24 cellular contexts compared by ENCODE assay signal in the genomic region with DNA sequence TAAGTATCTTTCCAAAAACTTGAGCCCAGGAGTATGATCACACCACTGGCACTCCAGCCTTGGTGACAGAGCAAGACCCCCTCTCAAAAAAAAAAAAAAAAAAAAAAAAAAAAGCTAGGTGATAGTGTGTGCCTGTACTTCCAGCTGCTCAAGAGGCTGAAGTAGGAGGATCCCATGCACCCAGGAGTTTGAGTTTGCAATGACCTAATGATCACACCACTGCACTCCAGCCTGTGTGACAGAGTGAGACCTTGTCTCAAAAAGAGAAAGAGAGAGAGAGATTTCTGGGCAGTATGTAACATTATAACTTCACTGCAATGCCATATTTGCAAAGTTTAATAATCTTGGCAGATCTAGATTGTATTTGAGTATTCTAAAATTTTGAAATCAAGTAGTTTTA.
"Had no signal": no experiment of that assay in that cellular context is flagged by ENCODE, and none has a peak within 500 bp of the region (broad histone marks: within the 10 kb centered on the region; RNA-seq: fewer than 3 reads in every experiment).

No MANE protein-coding gene starts in this region.

- H3K9me3 ChIP-seq: left ventricle myocardium inferior, mucosa of descending colon, ovary, right atrium auricular region, suprapubic skin, thoracic aorta, tibial artery, upper lobe of right lung had no signal

- DNase-seq: heart left ventricle; kidney glomerular epithelial cell; left cardiac atrium; left ventricle myocardium inferior; midbrain; mucosa of descending colon; naive thymus-derived CD4-positive, alpha-beta T cell; ovary; stimulated activated CD4-positive, alpha-beta T cell treated with anti-CD3 and anti-CD28 coated beads, Interleukin-12 subunit alpha, Interleukin-12 subunit beta, amount 100 ng/mL, for 4 hours; stimulated activated CD4-positive, alpha-beta T cell treated with anti-CD3 and anti-CD28 coated beads, Interleukin-15, amount 100 ng/mL, for 24 hours; stimulated activated CD4-positive, alpha-beta T cell treated with anti-CD3 and anti-CD28 coated beads, Interleukin-2, amount 100 ng/mL, for 24 hours; stimulated activated CD4-positive, alpha-beta T cell treated with anti-CD3 and anti-CD28 coated beads, Interleukin-4, amount 100 ng/mL, for 1 hour; stimulated activated naive B cell treated with anti-CD40 and anti-IgM and Interleukin-4, amounts not matched to agents 10 μg/mL and 1 μg/mL and 100 μg/mL, for 72 hours; stimulated activated naive CD8-positive, alpha-beta T cell treated with anti-CD3 and anti-CD28 coated beads, Interleukin-15, Interleukin-2, amounts not matched to agents 100 U/mL and 50 U/mL, for 24 hours; tibial artery; trophoblast cell; upper lobe of right lung had no signal

- H3K4me3 ChIP-seq: heart left ventricle, left ventricle myocardium inferior, lung, mucosa of descending colon, ovary, right atrium auricular region, skin epidermis, suprapubic skin, thoracic aorta, tibial artery, upper lobe of right lung had no signal

- ATAC-seq: heart left ventricle; left cardiac atrium; mucosa of descending colon; naive thymus-derived CD4-positive, alpha-beta T cell; natural killer cell treated with Interleukin-12 subunit alpha and Interleukin-12 subunit beta and Interleukin-15 and Interleukin-18, amount 100 ng/mL, for 72 hours; sciatic nerve; stimulated activated naive B cell treated with anti-CD40 and anti-IgM and Interleukin-4, amounts not matched to agents 10 μg/mL and 1 μg/mL and 100 μg/mL, for 72 hours; stimulated activated naive CD8-positive, alpha-beta T cell treated with anti-CD3 and anti-CD28 coated beads, Interleukin-15, Interleukin-2, amounts not matched to agents 100 U/mL and 50 U/mL, for 24 hours; upper lobe of right lung had no signal

- H3K27ac ChIP-seq: heart left ventricle, left ventricle myocardium inferior, ovary, right atrium auricular region, skin epidermis, suprapubic skin, thoracic aorta, tibial artery, upper lobe of right lung had no signal

- H3K36me3 ChIP-seq: ovary had no signal

- H3K4me1 ChIP-seq: left ventricle myocardium inferior, right atrium auricular region, suprapubic skin, tibial artery, upper lobe of right lung had no signal

- H3K27me3 ChIP-seq: heart left ventricle, ovary, right atrium auricular region, suprapubic skin, tibial artery, upper lobe of right lung had no signal
